In the genomic region with DNA sequence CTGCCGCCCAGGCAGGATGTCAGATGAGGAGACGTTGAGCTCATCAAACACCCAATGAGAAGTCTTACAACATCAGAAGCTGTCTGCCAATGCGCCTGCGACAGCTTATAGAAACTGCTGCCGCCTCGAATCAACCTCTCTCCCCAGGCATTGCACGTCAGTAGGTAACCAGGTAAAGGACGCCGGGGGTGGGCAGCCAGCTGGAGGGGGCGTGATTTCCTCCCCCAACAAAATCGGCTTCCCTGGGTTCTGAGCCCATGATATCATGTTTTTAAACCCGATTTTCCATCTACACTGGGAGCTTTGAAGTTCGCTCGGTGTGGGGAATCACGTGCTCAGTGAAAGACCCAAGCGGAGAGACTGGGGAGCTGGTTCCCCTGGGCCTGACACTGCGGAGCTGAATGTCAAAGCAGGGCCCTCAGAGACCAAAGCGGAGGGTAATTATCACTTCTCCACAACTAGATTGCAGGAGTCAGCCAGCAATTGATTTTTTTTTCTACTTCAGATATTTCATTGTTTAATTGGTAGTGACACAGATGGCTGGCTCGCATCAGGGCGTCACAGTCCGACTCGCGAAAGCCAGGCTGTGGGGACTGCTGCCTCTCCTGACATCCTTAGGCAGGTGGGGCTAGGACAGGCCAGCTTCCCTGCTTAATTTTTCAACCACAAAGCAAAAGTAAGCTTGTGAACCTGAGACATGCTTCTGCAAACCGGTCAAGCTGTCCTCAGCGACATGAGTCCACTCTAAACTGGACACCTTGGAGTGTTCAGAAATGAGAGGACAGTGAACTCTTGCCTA, we compare ENCODE assay signal across 11 cellular contexts. TPM values are rescaled to one million over a fixed set of nuclear protein-coding genes. Genes with fewer than 3 reads are reported as not detected.
A peak's percentile ranks its signal among the peaks of the same experiment; 100 is the strongest.
DNase-seq lines count a peak whose midpoint lies in the region; ATAC-seq and TF ChIP-seq lines count a peak whose summit lies in the region.
"Had no signal": no experiment of that assay in that cellular context is flagged by ENCODE, and none has a peak within 500 bp of the region (broad histone marks: within the 10 kb centered on the region; RNA-seq: fewer than 3 reads in every experiment).

No MANE protein-coding gene starts in this region.

- H3K27ac ChIP-seq in RWPE1 (peak overlapping the region; percentile 62), breast epithelium (peak overlapping the region; percentile 46 to 69)

- TF ChIP-seq POLR2A in breast epithelium (IDR thresholded peaks at IDR 0.05) = no peak

- CTCF ChIA-PET in RWPE1 (lab: Yijun Ruan, JAX) = interaction anchor here (0.6 kb wide), 2 partner anchors 9 to 54 kb away, joined by 3 read pairs; no protein-coding TSS in a partner anchor

- no peaks in the 10 kb centered on the region for H3K36me3 ChIP-seq in breast epithelium
- H3K36me3 ChIP-seq: tibial nerve had no signal

- ATAC-seq in HG03159 (IDR thresholded peaks at IDR 0.05; ENCODE audit: unreplicated experiment) (no peak), HG03095 (IDR thresholded peaks at IDR 0.05; ENCODE audit: unreplicated experiment) (no peak), HG02938 (IDR thresholded peaks at IDR 0.05; ENCODE audit: unreplicated experiment) (no peak)

- DNase-seq in DMS153 treated with DMSO at 0.1 percent for 48 hours (lab: John Stamatoyannopoulos, UW; ENCODE audit: unreplicated experiment) = peak; percentile 77
- no peak for DNase-seq in DMS153 (lab: John Stamatoyannopoulos, UW)
- DNase-seq in RWPE1 (ENCODE audit: low spot score) = no peak
- DNase-seq in breast epithelium (ENCODE audit: low spot score in 2 of 2) = no peak
- DNase-seq in putamen (ENCODE audit: low spot score) = peak; percentile 58
- DNase-seq: 8988T had no signal

- H3K4me3 ChIP-seq in breast epithelium = peak overlapping the region in 1 of 3 donors; percentile 10
- H3K4me3 ChIP-seq: tibial nerve had no signal

- H3K27me3 ChIP-seq in breast epithelium = no peaks in the 10 kb centered on the region

- POLR2A ChIA-PET in RWPE1 (lab: Yijun Ruan, JAX; ENCODE audit: low non-redundant PET) = no interaction called here

- H3K9me3 ChIP-seq in breast epithelium = no peaks in the 10 kb centered on the region
- H3K9me3 ChIP-seq: tibial nerve had no signal

- no peak for TF ChIP-seq CTCF in RWPE1 (conservative IDR thresholded peaks at IDR 0.05; ENCODE audit: low read depth)
- TF ChIP-seq CTCF in breast epithelium (IDR thresholded peaks at IDR 0.05) = no peak

- peaks cover 0 to 13% of the 10 kb centered on the region in 2 donors for H3K4me1 ChIP-seq in breast epithelium

- intact Hi-C loops in breast epithelium (cut with DNase I; ENCODE audit: low total_unique reads) = no loop called here

RNA-seq across cellular contexts. Expression of a gene that starts 15.4 kb away (rescaled TPM):
- 10 to 100 TPM in 1 of 3 donors, 1 to 10 TPM in 2; 4.5 to 15.5 (median 7.5) TPM for total RNA-seq in breast epithelium

RNA-seq across cellular contexts. Expression of a gene that starts 50.0 kb away (rescaled TPM):
- under 1 TPM in 1 of 3 donors, not detected in 2; 0.16 TPM for total RNA-seq in breast epithelium
- total RNA-seq: mesothelial cell of epicardium, tibial nerve had no signal

Comparison
In these comparisons a context has a peak if more than half of its experiments do, and no peak if none do; other contexts are left out.
1. DNase-seq: peak in DMS153 treated with DMSO at 0.1 percent for 48 hours (single experiment) and putamen (single experiment); none in DMS153 (single experiment), RWPE1 (single experiment) and breast epithelium (0 of 2).